ENCODE assay signal across 13 cellular contexts in the genomic region with DNA sequence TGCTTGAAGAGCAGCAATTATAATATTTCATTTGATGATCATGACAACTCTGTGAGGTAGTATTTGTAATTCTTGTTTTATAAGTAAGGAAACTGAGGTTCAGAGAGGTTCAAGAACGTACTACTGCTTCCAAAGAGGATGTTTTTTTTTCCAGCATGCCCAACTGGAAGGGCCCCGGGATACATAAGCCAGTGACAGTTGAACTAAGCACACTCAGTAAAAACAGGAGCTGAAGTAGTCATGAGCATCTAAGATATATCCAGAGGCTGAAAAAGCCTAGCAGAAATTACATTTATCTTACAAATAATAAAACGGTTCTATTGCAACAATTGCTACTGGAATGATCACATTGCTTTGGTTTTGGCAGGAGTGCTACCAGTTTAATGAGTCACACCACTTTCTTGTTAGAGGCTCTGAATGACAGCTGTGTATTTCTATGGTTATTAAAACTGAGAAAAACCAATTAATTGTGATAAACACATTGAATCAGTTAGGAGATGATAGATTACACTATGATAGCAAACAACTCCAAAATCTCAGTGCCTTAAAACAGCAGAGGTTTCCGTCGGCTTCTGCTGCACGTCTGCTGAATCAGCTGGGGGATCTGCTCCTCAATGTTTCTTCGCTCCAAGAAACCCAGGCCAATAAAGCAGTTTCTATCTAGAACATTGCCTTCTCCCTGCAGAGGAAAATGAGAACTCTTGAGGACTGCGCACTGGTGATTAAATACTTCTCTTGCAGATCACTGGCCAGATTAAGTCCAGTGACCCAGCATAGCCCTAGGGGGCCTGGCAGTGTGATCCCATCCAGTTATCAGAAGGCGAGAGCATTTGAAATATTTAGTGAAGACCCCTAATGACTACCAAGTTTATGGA.
DNase-seq lines count a peak whose midpoint lies in the region; ATAC-seq and TF ChIP-seq lines count a peak whose summit lies in the region.
"Had no signal": no experiment of that assay in that cellular context is flagged by ENCODE, and none has a peak within 500 bp of the region (broad histone marks: within the 10 kb centered on the region; RNA-seq: fewer than 3 reads in every experiment).

No MANE protein-coding gene starts in this region.

- H3K27ac ChIP-seq in PC-3 (ENCODE audit: low read length), result no peak overlapping the region
- no peak overlapping the region for H3K27ac ChIP-seq in osteoblast (ENCODE audit: low read depth, low read length)
- no peak overlapping the region for H3K27ac ChIP-seq in prostate gland
- no peak overlapping the region for H3K27ac ChIP-seq in dorsolateral prefrontal cortex
- H3K27ac ChIP-seq: PC-9 had no signal

- POLR2A ChIA-PET in PC-3 (lab: Charles Lee; ENCODE audit: unreplicated experiment), result no interaction called here

- no peak for TF ChIP-seq POLR2A in prostate gland (IDR thresholded peaks at IDR 0.05)

- H2AFZ ChIP-seq in PC-3 (ENCODE audit: low read length), result no peak overlapping the region
- no peak overlapping the region for H2AFZ ChIP-seq in osteoblast (ENCODE audit: low read length)
- H2AFZ ChIP-seq: PC-9 had no signal

- H3K79me2 ChIP-seq in PC-3 (ENCODE audit: low read length), result no peaks in the 10 kb centered on the region
- H3K79me2 ChIP-seq in osteoblast (ENCODE audit: insufficient read depth, low read length), result no peaks in the 10 kb centered on the region

- WGBS in prostate gland, result 64% methylated on average over 9 of the region's 9 CpGs

- H3K4me1 ChIP-seq in PC-3 (ENCODE audit: insufficient read depth, low read length), result peaks cover 9% of the 10 kb centered on the region
- H3K4me1 ChIP-seq in osteoblast (ENCODE audit: insufficient read depth, low read length), result peaks cover 5% of the 10 kb centered on the region
- H3K4me1 ChIP-seq in prostate gland (replicated peaks), result no peaks in the 10 kb centered on the region

- ATAC-seq in PC-3 (peak; percentile 55), esophagus mucosa (peak; percentile 46)
- ATAC-seq: T-cell had no signal

- intact Hi-C loops in PC-3 (cut with micrococcal nuclease), result no loop called here
- intact Hi-C loops in prostate gland (cut with DNase I), result no loop called here
- intact Hi-C loops in dorsolateral prefrontal cortex (cut with DNase I), result no loop called here

- H3K36me3 ChIP-seq in PC-3 (ENCODE audit: low read depth, low read length) (no peaks in the 10 kb centered on the region), osteoblast (ENCODE audit: insufficient read depth, low read length) (no peaks in the 10 kb centered on the region), prostate gland (no peaks in the 10 kb centered on the region)

- CTCF ChIA-PET in PC-3 (lab: Charles Lee), result no interaction called here

- DNase-seq in Ammon's horn (ENCODE audit: low spot score), result peak; percentile 59
- peak; percentile 59 for DNase-seq in PC-3
- DNase-seq in osteoblast (ENCODE audit: insufficient read length, low spot score, missing footprints), result peak; percentile 44
- DNase-seq in activated T-cell treated with anti-CD3 and anti-CD28 coated beads for 4 hours, result no peak
- DNase-seq in prostate gland (ENCODE audit: low spot score), result no peak
- no peak for DNase-seq in dorsolateral prefrontal cortex
- DNase-seq in NCI-H774 (lab: John Stamatoyannopoulos, UW), result no peak
- DNase-seq: AML-193, NCI-H187 treated with DMSO at 0.1 percent for 48 hours, NCI-H524 treated with DMSO at 0.1 percent for 48 hours, PC-9, T-cell had no signal

- H3K4me3 ChIP-seq in PC-3 (ENCODE audit: low read length) (no peak overlapping the region), osteoblast (ENCODE audit: insufficient read depth, low read length) (no peak overlapping the region), prostate gland (no peak overlapping the region), dorsolateral prefrontal cortex (no peak overlapping the region)
- H3K4me3 ChIP-seq: PC-9 had no signal

- no peaks in the 10 kb centered on the region for H3F3A ChIP-seq in PC-3 (ENCODE audit: low read length, unreplicated experiment)

- H3K4me2 ChIP-seq in PC-3 (ENCODE audit: low read length), result no peak overlapping the region
- H3K4me2 ChIP-seq in osteoblast (ENCODE audit: insufficient read depth, low read length), result no peak overlapping the region
- H3K4me2 ChIP-seq: PC-9 had no signal

- H3K27me3 ChIP-seq in PC-3 (ENCODE audit: low read length) (no peaks in the 10 kb centered on the region), osteoblast (ENCODE audit: insufficient read depth, low read length) (no peaks in the 10 kb centered on the region), prostate gland (replicated peaks; ENCODE audit: insufficient read depth) (no peaks in the 10 kb centered on the region), dorsolateral prefrontal cortex (peaks cover 0 to 13% (median 0%) of the 10 kb centered on the region in 45 donors)

- TF ChIP-seq CTCF in PC-3 (conservative IDR thresholded peaks at IDR 0.05; ENCODE audit: low read depth, low read length) (no peak), osteoblast (IDR thresholded peaks at IDR 0.05; ENCODE audit: extremely low read depth, low read depth, low read length) (no peak), prostate gland (IDR thresholded peaks at IDR 0.05) (no peak), dorsolateral prefrontal cortex (IDR thresholded peaks at IDR 0.05 in 54 of 56, conservative IDR thresholded peaks at IDR 0.05 in 2 of 56; ENCODE audit: low read depth in 1 of 56, partially characterized antibody in 56 of 56) (no peak)

- no peaks in the 10 kb centered on the region for H3K9me3 ChIP-seq in PC-3 (ENCODE audit: low read length)
- no peaks in the 10 kb centered on the region for H3K9me3 ChIP-seq in osteoblast (ENCODE audit: low read depth, low read length)
- H3K9me3 ChIP-seq in prostate gland, result no peaks in the 10 kb centered on the region

- BruUV-seq in PC-3 (replicated peaks; lab: Mats Ljungman, UMichigan), result no TSS peak

- H3K9me2 ChIP-seq in PC-3 (replicated peaks; ENCODE audit: low read length), result no peaks in the 10 kb centered on the region

- no peak overlapping the region for H3K9ac ChIP-seq in PC-3 (ENCODE audit: low read length)

- no peaks in the 10 kb centered on the region for H4K20me1 ChIP-seq in PC-3 (ENCODE audit: low read length)
- H4K20me1 ChIP-seq in osteoblast (ENCODE audit: insufficient read depth, low read length), result no peaks in the 10 kb centered on the region

Comparison
In these comparisons a context has a peak if more than half of its experiments do, and no peak if none do; other contexts are left out.
1. DNase-seq: peak in Ammon's horn (single experiment), PC-3 (single experiment) and osteoblast (single experiment); none in activated T-cell treated with anti-CD3 and anti-CD28 coated beads for 4 hours (single experiment), prostate gland (single experiment), dorsolateral prefrontal cortex (0 of 10) and NCI-H774 (single experiment).